In the genomic region with DNA sequence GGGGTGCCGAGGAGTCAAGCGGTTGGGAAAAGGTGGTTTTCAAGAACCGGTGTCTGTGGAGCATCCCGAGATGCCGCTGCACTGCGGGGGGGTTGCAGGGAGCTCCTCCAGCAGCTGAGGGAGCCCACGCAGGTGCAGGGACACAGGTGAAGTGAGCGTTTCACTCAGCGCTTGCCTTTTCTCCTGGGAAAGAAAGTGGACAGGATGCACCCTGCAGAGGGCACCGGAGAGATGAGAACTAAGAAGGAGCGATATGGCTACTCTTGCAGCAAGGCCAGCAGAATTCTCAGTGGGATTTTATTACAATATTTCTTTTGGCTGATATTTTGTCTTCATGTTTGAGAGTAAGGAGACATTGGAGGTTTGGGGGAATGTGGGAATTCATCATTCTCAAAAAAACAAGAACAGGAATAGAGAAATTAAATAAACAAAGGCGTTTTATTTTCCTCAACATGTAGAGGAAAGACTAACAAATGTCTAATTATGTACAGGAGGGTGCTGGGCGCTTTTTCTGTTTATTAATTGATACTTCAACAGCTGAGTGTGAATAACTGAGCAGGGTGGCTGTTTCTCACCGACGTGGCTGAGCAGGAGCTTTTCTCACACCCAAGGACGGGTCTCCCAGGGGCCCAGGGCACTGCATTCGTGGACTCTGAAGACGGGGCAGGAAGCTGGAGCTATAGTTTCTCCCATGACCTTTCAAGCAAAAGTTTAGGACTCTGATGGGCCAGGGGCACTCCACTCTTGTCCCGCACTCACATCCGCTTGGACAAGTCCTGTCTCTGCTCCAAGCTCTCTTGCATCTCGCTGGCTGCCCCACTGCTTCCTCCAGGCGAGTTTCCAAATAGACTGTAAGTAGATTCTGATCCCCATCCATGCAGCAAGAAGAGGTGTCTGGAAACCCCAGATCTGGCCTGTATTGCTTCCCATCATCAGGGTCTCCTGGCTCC, we compare ENCODE assay signal across 12 cellular contexts.
DNase-seq lines count a peak whose midpoint lies in the region; ATAC-seq and TF ChIP-seq lines count a peak whose summit lies in the region.
"Had no signal": no experiment of that assay in that cellular context is flagged by ENCODE, and none has a peak within 500 bp of the region (broad histone marks: within the 10 kb centered on the region; RNA-seq: fewer than 3 reads in every experiment).

No MANE protein-coding gene starts in this region.

- no peak overlapping the region for H3K56ac ChIP-seq in H9 (ENCODE audit: insufficient read length, low read depth, low read length)

- H2BK120ac ChIP-seq in H9 (ENCODE audit: low read depth, low read length, poor library complexity, severe bottlenecking): no peak overlapping the region

- H3K9me3 ChIP-seq in H9 (ENCODE audit: control insufficient read depth, low read depth, low read length) (no peaks in the 10 kb centered on the region), Panc1 (ENCODE audit: control insufficient read depth, insufficient read depth, low read depth, low read length) (no peaks in the 10 kb centered on the region)
- H3K9me3 ChIP-seq: pancreas had no signal

- 0 out of 4 replicates have a peak, but pooled peaks cover 0 to 3% of the 10 kb centered on the region in 2 experiments for H3K4me1 Mint-ChIP-seq in H9
- no peaks in the 10 kb centered on the region for H3K4me1 Mint-ChIP-seq in progenitor cell of endocrine pancreas (ENCODE audit: low read depth)

- H3K23me2 ChIP-seq in H9 (ENCODE audit: insufficient read length, low read depth, low read length, poor library complexity, severe bottlenecking): no peaks in the 10 kb centered on the region

- TF ChIP-seq CTCF in H9 (conservative IDR thresholded peaks at IDR 0.05): peak; percentile 53; the same call in 2 of the 3 replicates
- TF ChIP-seq CTCF in Panc1 (IDR thresholded peaks at IDR 0.05): no peak; the same call in 1 of the 2 replicates
- TF ChIP-seq CTCF in progenitor cell of endocrine pancreas (IDR thresholded peaks at IDR 0.05; ENCODE audit: unreplicated experiment): peak; percentile 41

- H3K4me3 Mint-ChIP-seq in H9 (no peak overlapping the region), progenitor cell of endocrine pancreas (ENCODE audit: low read depth) (no peak overlapping the region)
- H3K4me3 Mint-ChIP-seq: activated naive CD4-positive, alpha-beta T cell treated with anti-CD3 and anti-CD28 coated beads, Interleukin-2, amount 10 ng/mL, durations not matched to agents 7 days and 5 days; CD4-positive, alpha-beta memory T cell had no signal

- no peaks in the 10 kb centered on the region for H4K20me1 ChIP-seq in H9 (ENCODE audit: control insufficient read depth, insufficient read depth, insufficient read length)

- CTCF ChIA-PET in Panc1 (lab: Charles Lee): interaction anchor here (1.1 kb wide), 1 partner anchor 12 kb away, joined by 3 read pairs; no protein-coding TSS in a partner anchor

- ATAC-seq in Panc1 (peak; percentile 73; the same call in 1 of the 2 replicates), left cardiac atrium (peak; percentile 67 to 79)
- ATAC-seq: pancreas had no signal

- no peak overlapping the region for H3K9ac ChIP-seq in H9 (ENCODE audit: extremely low read depth, insufficient read length, low read length)

- no peaks in the 10 kb centered on the region for H3K4me1 ChIP-seq in H9 (ENCODE audit: insufficient read depth, low read length)
- H3K4me1 ChIP-seq in Panc1 (ENCODE audit: control insufficient read depth, insufficient read depth, low read length): no peaks in the 10 kb centered on the region
- H3K4me1 ChIP-seq: pancreas had no signal

- no peak overlapping the region for H3K18ac ChIP-seq in H9 (ENCODE audit: insufficient read length, low read depth, low read length)

- no peak overlapping the region for H3K4ac ChIP-seq in H9 (ENCODE audit: low read depth, low read length)

- no peak overlapping the region for H3T11ph ChIP-seq in H9 (ENCODE audit: low read length)

- H2BK20ac ChIP-seq in H9 (ENCODE audit: low read depth, low read length, poor library complexity, severe bottlenecking): no peak overlapping the region

- H3K27me3 ChIP-seq in H9 (ENCODE audit: insufficient read depth, low read length) (no peaks in the 10 kb centered on the region), Panc1 (ENCODE audit: control insufficient read depth, insufficient read depth, low read length) (no peaks in the 10 kb centered on the region)
- H3K27me3 ChIP-seq: pancreas had no signal

- no peak overlapping the region for H3K14ac ChIP-seq in H9 (ENCODE audit: insufficient read depth, low read length)

- no peak overlapping the region for H2BK5ac ChIP-seq in H9 (ENCODE audit: insufficient read length, low read length)

- no peak overlapping the region for H4K5ac ChIP-seq in H9 (ENCODE audit: insufficient read length, low read depth, low read length)

- WGBS in H9 (ENCODE audit: extremely low coverage, insufficient read length, low lambda C conversion rate): no CpG with 5 or more reads among the region's 22 CpGs

- no peak overlapping the region for H3K4me3 ChIP-seq in Panc1 (ENCODE audit: low read depth in 2 of 2, low read length in 2 of 2)
- H3K4me3 ChIP-seq: pancreas had no signal

- H3K79me2 ChIP-seq in H9 (ENCODE audit: insufficient read depth, low read length): no peaks in the 10 kb centered on the region

- H3K9me3 Mint-ChIP-seq in H9: peaks cover 30 to 39% of the 10 kb centered on the region in 2 experiments
- peaks cover 9% of the 10 kb centered on the region for H3K9me3 Mint-ChIP-seq in progenitor cell of endocrine pancreas (ENCODE audit: low read depth)

- H3K27me3 Mint-ChIP-seq in H9 (ENCODE audit: low read depth): peaks cover 16% of the 10 kb centered on the region
- H3K27me3 Mint-ChIP-seq in progenitor cell of endocrine pancreas: peaks cover 3% of the 10 kb centered on the region
- H3K27me3 Mint-ChIP-seq: activated naive CD4-positive, alpha-beta T cell treated with anti-CD3 and anti-CD28 coated beads, Interleukin-2, amount 10 ng/mL, durations not matched to agents 7 days and 5 days had no signal

- no peaks in the 10 kb centered on the region for H3K79me1 ChIP-seq in H9 (ENCODE audit: insufficient read depth, low read depth, low read length, poor library complexity, severe bottlenecking)

- DNase-seq in H9 (peak; percentile 44), Panc1 (ENCODE audit: low read depth, low spot score) (no peak), left cardiac atrium (no peak), progenitor cell of endocrine pancreas (ENCODE audit: low spot score, unreplicated experiment) (no peak), GM03348 (ENCODE audit: low spot score) (no peak), T1000 (lab: John Stamatoyannopoulos, UW) (no peak), NCI-H82 (lab: John Stamatoyannopoulos, UW) (no peak), SIG-M5 treated with dmso at 0.1 percent for 504 hours (lab: John Stamatoyannopoulos, UW; ENCODE audit: unreplicated experiment) (no peak)
- DNase-seq: activated CD4-positive, alpha-beta T cell treated with anti-CD3 and anti-CD28 coated beads, Interleukin-2, amount 50 U/mL, for 4 hours; activated naive CD4-positive, alpha-beta T cell treated with anti-CD3 and anti-CD28 coated beads, Interleukin-2, amount 10 ng/mL, durations not matched to agents 7 days and 5 days; CD4-positive, alpha-beta memory T cell; pancreas had no signal

- no peak overlapping the region for H3K23ac ChIP-seq in H9 (ENCODE audit: insufficient read length, low read depth, low read length)

- H3K36me3 Mint-ChIP-seq in H9 (ENCODE audit: insufficient read depth in 1 of 3, low read depth in 3 of 3) (peaks cover 0 to 33% (median 14%) of the 10 kb centered on the region in 3 experiments; a peak in 3 of 7 replicates), progenitor cell of endocrine pancreas (ENCODE audit: insufficient read depth) (no peaks in the 10 kb centered on the region)
- H3K36me3 Mint-ChIP-seq: activated naive CD4-positive, alpha-beta T cell treated with anti-CD3 and anti-CD28 coated beads, Interleukin-2, amount 10 ng/mL, durations not matched to agents 7 days and 5 days; CD4-positive, alpha-beta memory T cell had no signal

- H4K91ac ChIP-seq in H9 (ENCODE audit: insufficient read length, low read depth, low read length): no peak overlapping the region

- no TSS peak for BruUV-seq in Panc1 (replicated peaks; lab: Mats Ljungman, UMichigan)

- no peaks in the 10 kb centered on the region for H3K36me3 ChIP-seq in Panc1 (ENCODE audit: control insufficient read depth, insufficient read depth, low read length)
- H3K36me3 ChIP-seq: pancreas had no signal

- H3K27ac ChIP-seq in H9 (ENCODE audit: insufficient read length, low read depth, low read length): no peak overlapping the region
- no peak overlapping the region for H3K27ac ChIP-seq in Panc1 (ENCODE audit: low read length)
- H3K27ac ChIP-seq: pancreas had no signal

- no peak overlapping the region for H4K8ac ChIP-seq in H9 (replicated peaks; ENCODE audit: insufficient read length, low read depth, low read length)

- intact Hi-C loops in Panc1 (cut with micrococcal nuclease; ENCODE audit: unreplicated experiment) (loop anchor here (10.0 kb wide), 1 partner anchor 268 kb away; no protein-coding TSS in a partner anchor), left cardiac atrium (cut with DNase I) (no loop called here)

- H2AFZ ChIP-seq in H9 (ENCODE audit: low read length): no peak overlapping the region

- in situ Hi-C loops in Panc1 (cut with HindIII; ENCODE audit: low pct_unique_long_range_greater_than_20kb, low sequenced_read_pairs): no loop called here

- H2AK5ac ChIP-seq in H9 (ENCODE audit: insufficient read length, low read length): no peak overlapping the region

- H2BK12ac ChIP-seq in H9 (ENCODE audit: insufficient read length, low read depth, low read length): no peak overlapping the region

- H3K4me2 ChIP-seq in H9 (ENCODE audit: insufficient read depth, insufficient read length, low read length): no peak overlapping the region

- no peak overlapping the region for H2BK15ac ChIP-seq in H9 (ENCODE audit: low read depth, low read length)

- POLR2A ChIA-PET in Panc1 (lab: Charles Lee): no interaction called here

- H3K27ac Mint-ChIP-seq in H9: no peak overlapping the region
- no peak overlapping the region for H3K27ac Mint-ChIP-seq in progenitor cell of endocrine pancreas
- H3K27ac Mint-ChIP-seq: activated naive CD4-positive, alpha-beta T cell treated with anti-CD3 and anti-CD28 coated beads, Interleukin-2, amount 10 ng/mL, durations not matched to agents 7 days and 5 days; CD4-positive, alpha-beta memory T cell had no signal
